In the genomic region with DNA sequence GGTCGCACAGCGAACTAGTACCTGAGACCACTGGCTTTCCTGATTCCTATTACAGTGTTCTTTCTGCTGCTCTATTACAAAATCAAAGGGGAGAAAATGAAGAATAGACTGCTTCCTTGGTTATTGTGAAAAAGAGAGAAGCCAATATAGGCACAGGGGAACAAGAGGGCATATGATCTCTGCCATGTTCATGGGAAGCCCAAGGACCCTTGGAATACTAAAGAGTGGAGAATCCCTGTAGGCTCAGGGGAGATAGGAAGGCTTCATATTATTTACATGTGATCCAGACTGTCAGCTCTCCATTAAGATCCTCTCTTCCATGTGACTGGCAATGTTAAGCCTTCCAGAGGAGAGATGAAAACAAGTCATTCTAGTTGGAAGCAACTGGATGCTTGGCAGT, we compare ENCODE assay signal across 3 cellular contexts.
"Had no signal": no experiment of that assay in that cellular context is flagged by ENCODE, and none has a peak within 500 bp of the region (broad histone marks: within the 10 kb centered on the region; RNA-seq: fewer than 3 reads in every experiment).

No MANE protein-coding gene starts in this region.

- DNase-seq: GDM1, GF-D8 had no signal

- ATAC-seq: GM12878 had no signal
